Comparison of ENCODE assay signal across 8 cellular contexts in genomic region chr11:117814766-117815261, GRCh38. TPM values are rescaled to one million over a fixed set of nuclear protein-coding genes. Genes with fewer than 3 reads are reported as not detected.
DNase-seq lines count a peak whose midpoint lies in the region; ATAC-seq, FAIRE-seq and TF ChIP-seq lines count a peak whose summit lies in the region.

No MANE protein-coding gene starts in this region.

- FAIRE-seq in GM12891 (lab: Jason Lieb, UNC): no peak

- 40 to 60% methylated on average over 1 to 14 of the region's 14 CpGs for WGBS in endodermal cell (ENCODE audit: insufficient coverage in 1 of 2, insufficient read length in 1 of 2), 2 experiments
- WGBS in sigmoid colon, 2 donors: 14 to 18% methylated on average over 14 of the region's 14 CpGs

- POLR2A ChIA-PET in WTC11 (lab: Charles Lee): no interaction called here

- no peaks in the 10 kb centered on the region for H3K36me3 Mint-ChIP-seq in endodermal cell (ENCODE audit: low read depth)
- H3K36me3 Mint-ChIP-seq in WTC11: no peaks in the 10 kb centered on the region

- peak overlapping the region; percentile 30 for H3K9ac ChIP-seq in endodermal cell (ENCODE audit: extremely low read depth, low read length, poor library complexity, severe bottlenecking)

- ATAC-seq in HG02678 (IDR thresholded peaks at IDR 0.05; ENCODE audit: unreplicated experiment): peak; percentile 45
- no peak for ATAC-seq in WTC11

- H3K4me3 Mint-ChIP-seq in endodermal cell (peak overlapping the region; percentile 64), WTC11 (no peak overlapping the region)

- no peaks in the 10 kb centered on the region for H3K27me3 Mint-ChIP-seq in endodermal cell (ENCODE audit: insufficient read depth)
- peaks cover 5% of the 10 kb centered on the region; the same call in 1 of the 2 replicates for H3K27me3 Mint-ChIP-seq in WTC11 (ENCODE audit: low read depth)

- H3K27me3 ChIP-seq in endodermal cell (ENCODE audit: control insufficient read depth, insufficient read depth, low read length, poor library complexity, severe bottlenecking) (no peaks in the 10 kb centered on the region), sigmoid colon (no peaks in the 10 kb centered on the region)

- no peaks in the 10 kb centered on the region for H3K9me3 ChIP-seq in endodermal cell (ENCODE audit: control insufficient read depth, low read length)
- H3K9me3 ChIP-seq in sigmoid colon: no peaks in the 10 kb centered on the region

- H3K4me3 ChIP-seq in endodermal cell (ENCODE audit: low read length) (peak overlapping the region; percentile 52), sigmoid colon (no peak overlapping the region)

- H3K27ac ChIP-seq in endodermal cell (ENCODE audit: low read depth, low read length) (peak overlapping the region; percentile 84), sigmoid colon (peak overlapping the region in 2 of 4 donors; percentile 34 to 69)

- H3K4me1 Mint-ChIP-seq in endodermal cell (peaks cover 77% of the 10 kb centered on the region), WTC11 (peaks cover 40% of the 10 kb centered on the region)

- TF ChIP-seq CTCF in endodermal cell (conservative IDR thresholded peaks at IDR 0.05) (no peak), sigmoid colon (IDR thresholded peaks at IDR 0.05) (no peak), WTC11 (IDR thresholded peaks at IDR 0.05) (no peak)

- DNase-seq in GM12891 (ENCODE audit: insufficient read length, low spot score) (no peak), NCI-H1436 (lab: John Stamatoyannopoulos, UW) (peak; percentile 86), endodermal cell (peak; percentile 75), sigmoid colon (peak; percentile 89), SIG-M5 (lab: John Stamatoyannopoulos, UW) (no peak), WTC11 (ENCODE audit: low spot score) (no peak)
- DNase-seq in activated CD4-positive, alpha-beta T cell treated with anti-CD3 and anti-CD28 coated beads, Interleukin-2, amount 50 U/mL, for 4 hours: peak; percentile 74 to 75

- H3K9me3 Mint-ChIP-seq in endodermal cell (no peaks in the 10 kb centered on the region), WTC11 (no peaks in the 10 kb centered on the region)

- TF ChIP-seq EP300 in sigmoid colon (IDR thresholded peaks at IDR 0.05): no peak

- H3K36me3 ChIP-seq in endodermal cell (ENCODE audit: control insufficient read depth, insufficient read depth, low read length): no peaks in the 10 kb centered on the region
- H3K36me3 ChIP-seq in sigmoid colon: no peaks in the 10 kb centered on the region

- no peak for TF ChIP-seq POLR2A in GM12891 (IDR thresholded peaks at IDR 0.05; ENCODE audit: low read depth, low read length)
- no peak for TF ChIP-seq POLR2A in sigmoid colon (IDR thresholded peaks at IDR 0.05)

- H3K27ac Mint-ChIP-seq in endodermal cell: peak overlapping the region; percentile 98
- H3K27ac Mint-ChIP-seq in WTC11: no peak overlapping the region

- H3K4me1 ChIP-seq in endodermal cell (ENCODE audit: control insufficient read depth, insufficient read depth, low read length) (peaks cover 20% of the 10 kb centered on the region), sigmoid colon (peaks cover 0 to 35% (median 31%) of the 10 kb centered on the region in 4 donors)

- intact Hi-C loops in sigmoid colon (cut with DNase I): no loop called here

- CTCF ChIA-PET in WTC11 (lab: Charles Lee): interaction anchor here (0.7 to 13.0 kb wide), 6 partner anchors 10 to 389 kb away, joined by 3 to 336 read pairs (median 14); partner anchors contain the start of gene FXYD2

TF ChIP-seq in GM12891, 5 proteins besides CTCF, POLR2A, EP300 and RAD21:
- TF ChIP-seq TAF1 (IDR thresholded peaks at IDR 0.05; ENCODE audit: low read depth, low read length): no peak
- peak; percentile 66 for TF ChIP-seq PAX5 (IDR thresholded peaks at IDR 0.05; ENCODE audit: insufficient read depth, low read length, severe bottlenecking)
TF ChIP-seq in GM12891: peak in this region for 1.

TF ChIP-seq in WTC11, 78 proteins besides CTCF, POLR2A, EP300 and RAD21:
- TF ChIP-seq CBFB (CRISPR knock-in tag; IDR thresholded peaks at IDR 0.05; ENCODE audit: low read depth) (no peak), FOXJ3 (CRISPR knock-in tag; IDR thresholded peaks at IDR 0.05; ENCODE audit: borderline replicate concordance) (no peak), NFE2L1 (CRISPR knock-in tag; IDR thresholded peaks at IDR 0.05) (no peak), EMX1 (CRISPR knock-in tag; IDR thresholded peaks at IDR 0.05) (no peak), ZNF121 (CRISPR knock-in tag; IDR thresholded peaks at IDR 0.05) (no peak), CREB1 (CRISPR knock-in tag; IDR thresholded peaks at IDR 0.05) (no peak), PRRX2 (CRISPR knock-in tag; IDR thresholded peaks at IDR 0.05) (no peak)
- TF ChIP-seq, protein P1, sequence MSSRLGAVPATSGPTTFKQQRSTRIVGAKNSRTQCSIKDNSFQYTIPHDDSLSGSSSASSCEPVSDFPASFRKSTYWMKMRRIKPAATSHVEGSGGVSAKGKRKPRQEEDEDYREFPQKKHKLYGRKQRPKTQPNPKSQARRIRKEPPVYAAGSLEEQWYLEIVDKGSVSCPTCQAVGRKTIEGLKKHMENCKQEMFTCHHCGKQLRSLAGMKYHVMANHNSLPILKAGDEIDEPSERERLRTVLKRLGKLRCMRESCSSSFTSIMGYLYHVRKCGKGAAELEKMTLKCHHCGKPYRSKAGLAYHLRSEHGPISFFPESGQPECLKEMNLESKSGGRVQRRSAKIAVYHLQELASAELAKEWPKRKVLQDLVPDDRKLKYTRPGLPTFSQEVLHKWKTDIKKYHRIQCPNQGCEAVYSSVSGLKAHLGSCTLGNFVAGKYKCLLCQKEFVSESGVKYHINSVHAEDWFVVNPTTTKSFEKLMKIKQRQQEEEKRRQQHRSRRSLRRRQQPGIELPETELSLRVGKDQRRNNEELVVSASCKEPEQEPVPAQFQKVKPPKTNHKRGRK (CRISPR knock-in tag; IDR thresholded peaks at IDR 0.05; ENCODE audit: borderline replicate concordance): no peak
- TF ChIP-seq, protein P2, sequence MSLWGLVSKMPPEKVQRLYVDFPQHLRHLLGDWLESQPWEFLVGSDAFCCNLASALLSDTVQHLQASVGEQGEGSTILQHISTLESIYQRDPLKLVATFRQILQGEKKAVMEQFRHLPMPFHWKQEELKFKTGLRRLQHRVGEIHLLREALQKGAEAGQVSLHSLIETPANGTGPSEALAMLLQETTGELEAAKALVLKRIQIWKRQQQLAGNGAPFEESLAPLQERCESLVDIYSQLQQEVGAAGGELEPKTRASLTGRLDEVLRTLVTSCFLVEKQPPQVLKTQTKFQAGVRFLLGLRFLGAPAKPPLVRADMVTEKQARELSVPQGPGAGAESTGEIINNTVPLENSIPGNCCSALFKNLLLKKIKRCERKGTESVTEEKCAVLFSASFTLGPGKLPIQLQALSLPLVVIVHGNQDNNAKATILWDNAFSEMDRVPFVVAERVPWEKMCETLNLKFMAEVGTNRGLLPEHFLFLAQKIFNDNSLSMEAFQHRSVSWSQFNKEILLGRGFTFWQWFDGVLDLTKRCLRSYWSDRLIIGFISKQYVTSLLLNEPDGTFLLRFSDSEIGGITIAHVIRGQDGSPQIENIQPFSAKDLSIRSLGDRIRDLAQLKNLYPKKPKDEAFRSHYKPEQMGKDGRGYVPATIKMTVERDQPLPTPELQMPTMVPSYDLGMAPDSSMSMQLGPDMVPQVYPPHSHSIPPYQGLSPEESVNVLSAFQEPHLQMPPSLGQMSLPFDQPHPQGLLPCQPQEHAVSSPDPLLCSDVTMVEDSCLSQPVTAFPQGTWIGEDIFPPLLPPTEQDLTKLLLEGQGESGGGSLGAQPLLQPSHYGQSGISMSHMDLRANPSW (CRISPR knock-in tag; conservative IDR thresholded peaks at IDR 0.05; ENCODE audit: low read depth): no peak

RNA-seq across cellular contexts. Expression of gene FXYD2, which starts 9.7 kb away (rescaled TPM):
- 2.2 TPM for polyA plus RNA-seq in GM12891 (2012; ENCODE audit: low read depth, missing spikeins)
- 1 to 10 TPM; 3.0 TPM for total RNA-seq in endodermal cell
- polyA plus RNA-seq in endodermal cell (2013, experiment 1 of 2): 1.0 TPM
- 1.3 TPM for polyA plus RNA-seq in endodermal cell (2013, experiment 2 of 2)
- total RNA-seq in sigmoid colon: 1 to 10 TPM; 3.2 to 6.6 (median 4.4) TPM
- 1 to 10 TPM in 2 of 3 donors, not detected in 1; 3.6 to 4.2 TPM for polyA plus RNA-seq in sigmoid colon
- 1.4 to 2.1 TPM (median 1.6 TPM) in 3 replicates for total RNA-seq in WTC11 (2021)

RNA-seq across cellular contexts. Expression of gene DSCAML1, which starts 17.8 kb away (rescaled TPM):
- 0.04 TPM for polyA plus RNA-seq in GM12891 (2012; ENCODE audit: low read depth, missing spikeins)
- total RNA-seq in endodermal cell (10 to 100 TPM in 1 of 2 donors, 1 to 10 TPM in 1; 5.6 to 10.9 TPM), sigmoid colon (1 to 10 TPM; 1.1 to 7.5 (median 2.2) TPM), WTC11 (2021) (0.25 to 0.90 TPM (median 0.82 TPM) in 3 replicates)
- 1.4 TPM for polyA plus RNA-seq in endodermal cell (2013, experiment 1 of 2)
- 0.50 TPM for polyA plus RNA-seq in endodermal cell (2013, experiment 2 of 2)
- 1 to 10 TPM in 1 of 3 donors, under 1 TPM in 2; under 0.01 to 1.2 (median 0.23) TPM for polyA plus RNA-seq in sigmoid colon

Comparison
In these comparisons a context has a peak if more than half of its experiments do, and no peak if none do; other contexts are left out.
1. DNase-seq: peak in NCI-H1436 (single experiment), activated CD4-positive, alpha-beta T cell treated with anti-CD3 and anti-CD28 coated beads, Interleukin-2, amount 50 U/mL, for 4 hours (2 of 2), endodermal cell (single experiment) and sigmoid colon (single experiment); none in GM12891 (single experiment), SIG-M5 (single experiment) and WTC11 (single experiment).